ENCODE assay signal across 10 cellular contexts in genomic region chr16:3949946-3950342, GRCh38.
DNase-seq lines count a peak whose midpoint lies in the region; TF ChIP-seq lines count a peak whose summit lies in the region.
"Had no signal": no experiment of that assay in that cellular context is flagged by ENCODE, and none has a peak within 500 bp of the region (broad histone marks: within the 10 kb centered on the region; RNA-seq: fewer than 3 reads in every experiment).

No MANE protein-coding gene starts in this region.

- no peaks in the 10 kb centered on the region for H3K36me3 Mint-ChIP-seq in MCF 10A (ENCODE audit: insufficient read depth, unreplicated experiment)

- no peak for TF ChIP-seq POLR2A in thyroid gland (IDR thresholded peaks at IDR 0.05)

- peak overlapping the region; percentile 90 for H3K9ac ChIP-seq in mesenchymal stem cell (ENCODE audit: low read length)

- peak overlapping the region in 1 of 2 experiments; percentile 46 for H3K18ac ChIP-seq in mesenchymal stem cell (ENCODE audit: low read depth in 1 of 2, low read length in 2 of 2)

- H2AFZ ChIP-seq in mesenchymal stem cell (ENCODE audit: low read depth, low read length), result no peak overlapping the region

- H3K9me3 Mint-ChIP-seq in MCF 10A (ENCODE audit: unreplicated experiment), result no peaks in the 10 kb centered on the region
- H3K9me3 Mint-ChIP-seq: activated T-cell treated with anti-CD3 and anti-CD28 coated beads, Interleukin-2, amount 50 U/mL, for 72 hours had no signal

- no peak overlapping the region for H2BK5ac ChIP-seq in mesenchymal stem cell (ENCODE audit: low read depth, low read length, poor library complexity, severe bottlenecking)

- peak overlapping the region; percentile 38 for H3K4me3 Mint-ChIP-seq in MCF 10A (ENCODE audit: unreplicated experiment)
- H3K4me3 Mint-ChIP-seq: activated T-cell treated with anti-CD3 and anti-CD28 coated beads, Interleukin-2, amount 50 U/mL, for 72 hours had no signal

- H3K4me3 ChIP-seq in MG63, result peak overlapping the region; percentile 40
- H3K4me3 ChIP-seq in mesenchymal stem cell (ENCODE audit: insufficient read depth in 1 of 2, low read depth in 1 of 2, low read length in 2 of 2), result peak overlapping the region in 1 of 2 experiments; percentile 74
- no peak overlapping the region for H3K4me3 ChIP-seq in thyroid gland (replicated peaks in 1 of 3)

- peak overlapping the region; percentile 8 for H4K8ac ChIP-seq in mesenchymal stem cell (ENCODE audit: low read length)

- no peak overlapping the region for H2BK120ac ChIP-seq in mesenchymal stem cell (ENCODE audit: low read depth, low read length)

- intact Hi-C loops in MCF 10A (cut with micrococcal nuclease) (no loop called here), thyroid gland (cut with DNase I) (no loop called here)

- no peak overlapping the region for H3K4ac ChIP-seq in mesenchymal stem cell (ENCODE audit: low read depth in 1 of 2, low read length in 2 of 2)

- H3K23ac ChIP-seq in mesenchymal stem cell (ENCODE audit: low read length in 2 of 2), result no peak overlapping the region

- DNase-seq in MG63 (peak; percentile 75), MCF 10A (ENCODE audit: unreplicated experiment) (no peak), mesenchymal stem cell (no peak), thyroid gland (no peak), NCI-H1417 (lab: John Stamatoyannopoulos, UW) (no peak), NCI-H1092 (lab: John Stamatoyannopoulos, UW) (no peak), H4 (ENCODE audit: low spot score) (no peak), HCEC 1CT (no peak)
- DNase-seq: activated CD4-positive, CD25-positive, alpha-beta regulatory T cell; activated T-cell treated with anti-CD3 and anti-CD28 coated beads, Interleukin-2, amount 50 U/mL, for 72 hours had no signal

- no peak overlapping the region for H4K91ac ChIP-seq in mesenchymal stem cell (ENCODE audit: low read length)

- H2BK12ac ChIP-seq in mesenchymal stem cell (ENCODE audit: low read length in 2 of 2), result peak overlapping the region in 1 of 2 experiments; percentile 33

- POLR2A ChIA-PET in MCF 10A (lab: Yijun Ruan, JAX), result interaction anchor here (0.6 to 2.3 kb wide), 5 partner anchors 10 to 318 kb away, joined by 3 to 11 read pairs (median 4); no protein-coding TSS in a partner anchor

- H3K27me3 ChIP-seq in MG63 (no peaks in the 10 kb centered on the region), mesenchymal stem cell (ENCODE audit: control insufficient read depth in 1 of 2, insufficient read depth in 1 of 2, low read length in 2 of 2) (no peaks in the 10 kb centered on the region), thyroid gland (no peaks in the 10 kb centered on the region)

- H3K27me3 Mint-ChIP-seq in MCF 10A (ENCODE audit: insufficient read depth, unreplicated experiment), result peaks cover 10% of the 10 kb centered on the region

- no peak overlapping the region for H3K4me2 ChIP-seq in mesenchymal stem cell (ENCODE audit: low read length, poor library complexity, severe bottlenecking)

- H3K4me1 ChIP-seq in mesenchymal stem cell (ENCODE audit: control insufficient read depth, insufficient read depth, low read depth, low read length) (peaks cover 24% of the 10 kb centered on the region), thyroid gland (peaks cover 70 to 72% of the 10 kb centered on the region in 2 donors)

- 83% methylated on average over 9 of the region's 9 CpGs for WGBS in mesenchymal stem cell
- 45 to 52% methylated on average over 9 of the region's 9 CpGs for WGBS in thyroid gland, 2 donors

- peak overlapping the region; percentile 68 for H3K27ac Mint-ChIP-seq in MCF 10A (ENCODE audit: low read depth, unreplicated experiment)
- H3K27ac Mint-ChIP-seq: activated T-cell treated with anti-CD3 and anti-CD28 coated beads, Interleukin-2, amount 50 U/mL, for 72 hours had no signal

- H2BK15ac ChIP-seq in mesenchymal stem cell (ENCODE audit: low read depth, poor library complexity, severe bottlenecking), result peak overlapping the region; percentile 12

- no peak overlapping the region for H3K27ac ChIP-seq in mesenchymal stem cell (ENCODE audit: low read length, poor library complexity, severe bottlenecking)
- peak overlapping the region; percentile 96 to 99 (median 99) for H3K27ac ChIP-seq in thyroid gland

- no peak overlapping the region for H2AK5ac ChIP-seq in mesenchymal stem cell (ENCODE audit: low read length, severe bottlenecking)

- H3K79me1 ChIP-seq in mesenchymal stem cell (replicated peaks; ENCODE audit: low read length, poor library complexity, severe bottlenecking), result no peaks in the 10 kb centered on the region

- H3K36me3 ChIP-seq in MG63 (peaks cover 9% of the 10 kb centered on the region), mesenchymal stem cell (ENCODE audit: control insufficient read depth in 1 of 2, insufficient read depth in 2 of 2, low read depth in 1 of 2, low read length in 2 of 2) (no peaks in the 10 kb centered on the region), thyroid gland (no peaks in the 10 kb centered on the region)

- TF ChIP-seq CTCF in MCF 10A (IDR thresholded peaks at IDR 0.05; ENCODE audit: unreplicated experiment) (no peak), thyroid gland (IDR thresholded peaks at IDR 0.05) (no peak)

- CTCF ChIA-PET in MCF 10A (lab: Yijun Ruan, JAX), result interaction anchor here (0.5 to 2.6 kb wide), 3 partner anchors 11 to 1573 kb away, joined by 3 to 23 read pairs (median 3); no protein-coding TSS in a partner anchor

- H3K14ac ChIP-seq in mesenchymal stem cell (ENCODE audit: low read length in 2 of 2), result no peak overlapping the region

- H3K9me3 ChIP-seq in MG63 (no peaks in the 10 kb centered on the region), mesenchymal stem cell (ENCODE audit: control insufficient read depth, low read length) (no peaks in the 10 kb centered on the region), thyroid gland (no peaks in the 10 kb centered on the region)

- H3K4me1 Mint-ChIP-seq in MCF 10A (ENCODE audit: insufficient read depth, unreplicated experiment), result peaks cover 20% of the 10 kb centered on the region

- no TSS peak for BruUV-seq in MCF 10A (replicated peaks; lab: Mats Ljungman, UMichigan)
